ENCODE assay signal across 12 cellular contexts in the genomic region with DNA sequence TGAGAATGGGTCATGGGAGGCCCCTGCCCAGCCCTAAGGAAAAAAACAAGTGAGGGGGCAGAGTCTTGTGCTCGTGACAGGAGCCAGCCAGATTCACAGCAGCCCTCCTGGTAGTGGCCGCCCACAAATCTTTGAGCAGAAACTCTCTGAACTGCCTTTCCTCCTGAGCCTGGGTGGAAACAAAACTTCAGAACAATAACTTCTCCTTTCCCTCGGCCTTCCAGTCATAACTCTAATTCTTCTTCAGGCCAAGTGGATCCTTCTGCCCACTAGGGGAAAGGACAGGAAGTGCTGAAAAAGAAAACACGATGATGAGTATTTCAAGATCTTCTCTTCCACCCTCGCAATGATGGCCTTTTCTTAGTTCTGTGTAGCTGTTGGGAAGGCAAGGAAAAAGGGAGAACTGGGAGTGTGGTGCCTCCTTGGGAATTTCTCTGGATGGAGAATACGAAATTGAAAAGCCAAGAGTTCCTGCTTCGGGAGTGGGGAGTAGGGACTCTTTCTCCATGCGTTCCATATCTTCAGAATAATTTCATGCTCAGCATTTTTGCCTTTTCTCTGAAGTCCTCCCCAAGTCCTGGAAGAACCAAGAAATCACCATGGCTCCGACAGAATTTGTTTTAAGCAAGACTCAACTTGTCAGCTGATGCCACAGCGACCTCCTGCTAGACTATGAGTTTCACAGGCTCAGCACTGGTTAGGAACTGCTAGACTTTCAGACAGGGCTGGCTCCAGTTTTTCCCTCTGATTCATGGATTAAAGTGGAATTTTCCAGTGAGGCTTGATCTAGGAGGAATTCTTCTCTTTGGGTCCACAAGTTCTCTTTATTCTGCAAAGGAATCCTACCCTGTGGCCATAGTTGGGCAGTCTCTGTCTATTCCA.
DNase-seq lines count a peak whose midpoint lies in the region; ATAC-seq and TF ChIP-seq lines count a peak whose summit lies in the region.
"Had no signal": no experiment of that assay in that cellular context is flagged by ENCODE, and none has a peak within 500 bp of the region (broad histone marks: within the 10 kb centered on the region; RNA-seq: fewer than 3 reads in every experiment).

No MANE protein-coding gene starts in this region.

- H3K36me3 ChIP-seq in GM23338 (ENCODE audit: insufficient read depth) (no peaks in the 10 kb centered on the region), testis (ENCODE audit: low read depth, missing control alignments) (no peaks in the 10 kb centered on the region)

- H2AFZ ChIP-seq in GM23338 = peak overlapping the region; percentile 73

- H3K27me3 ChIP-seq in GM23338 (ENCODE audit: insufficient read depth) (no peaks in the 10 kb centered on the region), testis (no peaks in the 10 kb centered on the region)

- no peak overlapping the region for H3K4me2 ChIP-seq in GM23338

- ATAC-seq in GM23338 (no peak), left cardiac atrium (peak; percentile 47 to 52)
- no peak for ATAC-seq in activated CD4-positive, CD25-positive, alpha-beta regulatory T cell treated with anti-CD3 and anti-CD28 coated beads, Interleukin-2, amount 50 U/mL, for 24 hours
- ATAC-seq: stimulated activated naive CD8-positive, alpha-beta T cell treated with anti-CD3 and anti-CD28 coated beads, Interleukin-15, amount 100 ng/mL, for 72 hours had no signal

- H3K36me3 Mint-ChIP-seq in GM23338 (ENCODE audit: low read depth) = no peaks in the 10 kb centered on the region
- H3K36me3 Mint-ChIP-seq: activated CD4-positive, alpha-beta memory T cell treated with anti-CD3 and anti-CD28 coated beads for 36 hours had no signal

- no peaks in the 10 kb centered on the region for H4K20me1 ChIP-seq in GM23338 (replicated peaks; ENCODE audit: insufficient read depth)

- intact Hi-C loops in left cardiac atrium (cut with DNase I) (no loop called here), testis (cut with DNase I; ENCODE audit: low total_unique reads) (no loop called here)

- 0 out of 4 replicates have a peak, but pooled peaks have one; percentile 20 to 25 for TF ChIP-seq CTCF in GM23338 (conservative IDR thresholded peaks at IDR 0.05; ENCODE audit: low read depth in 2 of 2)
- TF ChIP-seq CTCF in testis (IDR thresholded peaks at IDR 0.05) = peak; percentile 21 to 49 (median 41)

- WGBS in testis, 2 donors = 46 to 61% methylated on average over 10 of the region's 10 CpGs

- no peaks in the 10 kb centered on the region for H3K79me2 ChIP-seq in GM23338 (replicated peaks; ENCODE audit: insufficient read depth)

- H3K27ac ChIP-seq in GM23338 (ENCODE audit: low read depth) (no peak overlapping the region), testis (peak overlapping the region in 1 of 2 donors; percentile 3)

- TF ChIP-seq POLR2A in testis (IDR thresholded peaks at IDR 0.05) = no peak

- H3F3A ChIP-seq in GM23338 (replicated peaks; ENCODE audit: low read depth) = no peaks in the 10 kb centered on the region

- H3K4me3 Mint-ChIP-seq in GM23338 = no peak overlapping the region
- H3K4me3 Mint-ChIP-seq: activated CD4-positive, alpha-beta memory T cell treated with anti-CD3 and anti-CD28 coated beads for 36 hours; naive B cell; stimulated activated naive CD8-positive, alpha-beta T cell treated with anti-CD3 and anti-CD28 coated beads, Interleukin-15, amount 100 ng/mL, for 72 hours had no signal

- H3K4me3 ChIP-seq in GM23338 (no peak overlapping the region), testis (no peak overlapping the region)

- H3K9me3 ChIP-seq in testis = no peaks in the 10 kb centered on the region

- no peaks in the 10 kb centered on the region for H3K4me1 ChIP-seq in GM23338 (ENCODE audit: insufficient read depth)
- H3K4me1 ChIP-seq in testis = peaks cover 23% of the 10 kb centered on the region

- no peaks in the 10 kb centered on the region for H3K9me3 Mint-ChIP-seq in GM23338
- H3K9me3 Mint-ChIP-seq: activated CD4-positive, alpha-beta memory T cell treated with anti-CD3 and anti-CD28 coated beads for 36 hours; stimulated activated naive CD8-positive, alpha-beta T cell treated with anti-CD3 and anti-CD28 coated beads, Interleukin-15, amount 100 ng/mL, for 72 hours had no signal

- 0 out of 3 replicates have a peak, but pooled peaks cover 3% of the 10 kb centered on the region for H3K4me1 Mint-ChIP-seq in GM23338

- H3K27me3 Mint-ChIP-seq in GM23338 (ENCODE audit: insufficient read depth, low read depth, poor library complexity) = peaks cover 7% of the 10 kb centered on the region

- DNase-seq in GM23338 (ENCODE audit: low spot score) (peak; percentile 21), RPMI8226 (peak; percentile 33), left cardiac atrium (no peak), testis (no peak), NCI-H510A (lab: John Stamatoyannopoulos, UW) (no peak)
- no peak for DNase-seq in activated CD4-positive, alpha-beta T cell treated with anti-CD3 and anti-CD28 coated beads, Interleukin-2, amount 50 U/mL, for 1 hour
- no peak for DNase-seq in stimulated activated CD4-positive, alpha-beta T cell treated with anti-CD3 and anti-CD28 coated beads, Interleukin-4, amount 100 ng/mL, for 1 hour
- DNase-seq: activated CD4-positive, alpha-beta memory T cell treated with anti-CD3 and anti-CD28 coated beads for 36 hours; naive B cell; NCI-H1436 treated with DMSO at 0.1 percent for 48 hours; stimulated activated naive CD8-positive, alpha-beta T cell treated with anti-CD3 and anti-CD28 coated beads, Interleukin-15, amount 100 ng/mL, for 72 hours had no signal

- 0 out of 2 replicates have a peak, but pooled peaks cover 10% of the 10 kb centered on the region for H3K9me2 ChIP-seq in GM23338 (ENCODE audit: insufficient read depth)

- no peak overlapping the region for H3K27ac Mint-ChIP-seq in GM23338
- H3K27ac Mint-ChIP-seq: activated CD4-positive, alpha-beta memory T cell treated with anti-CD3 and anti-CD28 coated beads for 36 hours; naive B cell had no signal

TF ChIP-seq in GM23338, 12 proteins besides CTCF, POLR2A, EP300 and RAD21 (continues in another document):
- TF ChIP-seq EZH2phosphoT487 (IDR thresholded peaks at IDR 0.05; ENCODE audit: unreplicated experiment) (no peak), ZNF114 (CRISPR knock-in tag; IDR thresholded peaks at IDR 0.05) (no peak), EZH2 (IDR thresholded peaks at IDR 0.05; ENCODE audit: low read depth, unreplicated experiment) (no peak), NANOG (IDR thresholded peaks at IDR 0.05; ENCODE audit: borderline replicate concordance) (no peak)
- TF ChIP-seq, protein P1, sequence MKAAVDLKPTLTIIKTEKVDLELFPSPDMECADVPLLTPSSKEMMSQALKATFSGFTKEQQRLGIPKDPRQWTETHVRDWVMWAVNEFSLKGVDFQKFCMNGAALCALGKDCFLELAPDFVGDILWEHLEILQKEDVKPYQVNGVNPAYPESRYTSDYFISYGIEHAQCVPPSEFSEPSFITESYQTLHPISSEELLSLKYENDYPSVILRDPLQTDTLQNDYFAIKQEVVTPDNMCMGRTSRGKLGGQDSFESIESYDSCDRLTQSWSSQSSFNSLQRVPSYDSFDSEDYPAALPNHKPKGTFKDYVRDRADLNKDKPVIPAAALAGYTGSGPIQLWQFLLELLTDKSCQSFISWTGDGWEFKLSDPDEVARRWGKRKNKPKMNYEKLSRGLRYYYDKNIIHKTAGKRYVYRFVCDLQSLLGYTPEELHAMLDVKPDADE (IDR thresholded peaks at IDR 0.05) = no peak
- TF ChIP-seq, protein P2, sequence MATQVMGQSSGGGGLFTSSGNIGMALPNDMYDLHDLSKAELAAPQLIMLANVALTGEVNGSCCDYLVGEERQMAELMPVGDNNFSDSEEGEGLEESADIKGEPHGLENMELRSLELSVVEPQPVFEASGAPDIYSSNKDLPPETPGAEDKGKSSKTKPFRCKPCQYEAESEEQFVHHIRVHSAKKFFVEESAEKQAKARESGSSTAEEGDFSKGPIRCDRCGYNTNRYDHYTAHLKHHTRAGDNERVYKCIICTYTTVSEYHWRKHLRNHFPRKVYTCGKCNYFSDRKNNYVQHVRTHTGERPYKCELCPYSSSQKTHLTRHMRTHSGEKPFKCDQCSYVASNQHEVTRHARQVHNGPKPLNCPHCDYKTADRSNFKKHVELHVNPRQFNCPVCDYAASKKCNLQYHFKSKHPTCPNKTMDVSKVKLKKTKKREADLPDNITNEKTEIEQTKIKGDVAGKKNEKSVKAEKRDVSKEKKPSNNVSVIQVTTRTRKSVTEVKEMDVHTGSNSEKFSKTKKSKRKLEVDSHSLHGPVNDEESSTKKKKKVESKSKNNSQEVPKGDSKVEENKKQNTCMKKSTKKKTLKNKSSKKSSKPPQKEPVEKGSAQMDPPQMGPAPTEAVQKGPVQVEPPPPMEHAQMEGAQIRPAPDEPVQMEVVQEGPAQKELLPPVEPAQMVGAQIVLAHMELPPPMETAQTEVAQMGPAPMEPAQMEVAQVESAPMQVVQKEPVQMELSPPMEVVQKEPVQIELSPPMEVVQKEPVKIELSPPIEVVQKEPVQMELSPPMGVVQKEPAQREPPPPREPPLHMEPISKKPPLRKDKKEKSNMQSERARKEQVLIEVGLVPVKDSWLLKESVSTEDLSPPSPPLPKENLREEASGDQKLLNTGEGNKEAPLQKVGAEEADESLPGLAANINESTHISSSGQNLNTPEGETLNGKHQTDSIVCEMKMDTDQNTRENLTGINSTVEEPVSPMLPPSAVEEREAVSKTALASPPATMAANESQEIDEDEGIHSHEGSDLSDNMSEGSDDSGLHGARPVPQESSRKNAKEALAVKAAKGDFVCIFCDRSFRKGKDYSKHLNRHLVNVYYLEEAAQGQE (IDR thresholded peaks at IDR 0.05; ENCODE audit: unreplicated experiment) = no peak

Comparison
In these comparisons a context has a peak if more than half of its experiments do, and no peak if none do; other contexts are left out.
1. ATAC-seq: peak in left cardiac atrium (2 of 2); none in GM23338 (single experiment) and activated CD4-positive, CD25-positive, alpha-beta regulatory T cell treated with anti-CD3 and anti-CD28 coated beads, Interleukin-2, amount 50 U/mL, for 24 hours (0 of 2).
2. DNase-seq: peak in GM23338 (single experiment) and RPMI8226 (single experiment); none in left cardiac atrium (single experiment), testis (single experiment), activated CD4-positive, alpha-beta T cell treated with anti-CD3 and anti-CD28 coated beads, Interleukin-2, amount 50 U/mL, for 1 hour (single experiment), NCI-H510A (single experiment) and stimulated activated CD4-positive, alpha-beta T cell treated with anti-CD3 and anti-CD28 coated beads, Interleukin-4, amount 100 ng/mL, for 1 hour (single experiment).